8 cellular contexts compared by ENCODE assay signal in genomic region chrX:319579-320125, GRCh38. TPM values are rescaled to one million over a fixed set of nuclear protein-coding genes. Genes with fewer than 3 reads are reported as not detected.
DNase-seq lines count a peak whose midpoint lies in the region; ATAC-seq, FAIRE-seq and TF ChIP-seq lines count a peak whose summit lies in the region.

No MANE protein-coding gene starts in this region.

- H3K4me2 ChIP-seq in parathyroid adenoma (ENCODE audit: low read length), result peak overlapping the region; percentile 93

- no peak for ATAC-seq in GM21360 (IDR thresholded peaks at IDR 0.05; ENCODE audit: unreplicated experiment)

- H2AFZ ChIP-seq in parathyroid adenoma, result peak overlapping the region; percentile 92

- H3K27ac ChIP-seq in parathyroid adenoma, result no peak overlapping the region

- CTCF ChIA-PET in Caco-2 (lab: Charles Lee), result no interaction called here

- no peak overlapping the region for H3K27ac Mint-ChIP-seq in Caco-2 (ENCODE audit: unreplicated experiment)
- H3K27ac Mint-ChIP-seq in T-helper 2 cell treated with Interferon-gamma antibody and Interleukin-4, amounts not matched to agents 5 μg/mL and 100 μg/mL, for 36 hours, result peak overlapping the region; percentile 62

- BruUV-seq in Caco-2 (replicated peaks; lab: Mats Ljungman, UMichigan), result no TSS peak

- H3K4me1 ChIP-seq in Caco-2 (no peaks in the 10 kb centered on the region), parathyroid adenoma (no peaks in the 10 kb centered on the region)

- H3K9ac ChIP-seq in parathyroid adenoma, result peak overlapping the region; percentile 61

- peak overlapping the region; percentile 72 for H3K4me3 Mint-ChIP-seq in Caco-2 (ENCODE audit: unreplicated experiment)
- peak overlapping the region; percentile 86 for H3K4me3 Mint-ChIP-seq in T-helper 2 cell treated with Interferon-gamma antibody and Interleukin-4, amounts not matched to agents 5 μg/mL and 100 μg/mL, for 36 hours

- H3K36me3 Mint-ChIP-seq in Caco-2 (ENCODE audit: insufficient read depth, unreplicated experiment), result peaks cover 33% of the 10 kb centered on the region
- H3K36me3 Mint-ChIP-seq in T-helper 2 cell treated with Interferon-gamma antibody and Interleukin-4, amounts not matched to agents 5 μg/mL and 100 μg/mL, for 36 hours (ENCODE audit: low read depth), result peaks cover 10% of the 10 kb centered on the region

- H3K4me3 ChIP-seq in Caco-2 (ENCODE audit: low read depth, low read length), result peak overlapping the region; percentile 90
- H3K4me3 ChIP-seq in fibroblast of the aortic adventitia (ENCODE audit: low read depth, low read length), result peak overlapping the region; percentile 92
- peak overlapping the region; percentile 94 for H3K4me3 ChIP-seq in parathyroid adenoma (ENCODE audit: low read depth, low read length)

- no peaks in the 10 kb centered on the region for H3K9me3 Mint-ChIP-seq in Caco-2 (ENCODE audit: unreplicated experiment)
- no peaks in the 10 kb centered on the region for H3K9me3 Mint-ChIP-seq in T-helper 2 cell treated with Interferon-gamma antibody and Interleukin-4, amounts not matched to agents 5 μg/mL and 100 μg/mL, for 36 hours

- TF ChIP-seq CTCF in Caco-2 (IDR thresholded peaks at IDR 0.05; ENCODE audit: insufficient read depth in 1 of 2, low read depth in 1 of 2, low read length in 1 of 2, severe bottlenecking in 1 of 2, unreplicated experiment in 1 of 2) (no peak), fibroblast of the aortic adventitia (IDR thresholded peaks at IDR 0.05; ENCODE audit: insufficient read depth, low read length) (no peak), parathyroid adenoma (IDR thresholded peaks at IDR 0.05) (no peak)

- H3K36me3 ChIP-seq in Caco-2 (ENCODE audit: control insufficient read depth, insufficient read depth, low read length) (peaks cover 7% of the 10 kb centered on the region), parathyroid adenoma (ENCODE audit: control insufficient read depth, insufficient read depth, low read length) (no peaks in the 10 kb centered on the region)

- no peaks in the 10 kb centered on the region for H3K27me3 Mint-ChIP-seq in Caco-2 (ENCODE audit: insufficient read depth, unreplicated experiment)
- H3K27me3 Mint-ChIP-seq in T-helper 2 cell treated with Interferon-gamma antibody and Interleukin-4, amounts not matched to agents 5 μg/mL and 100 μg/mL, for 36 hours (ENCODE audit: low read depth), result peaks cover 6% of the 10 kb centered on the region

- FAIRE-seq in urothelium cell line (lab: Jason Lieb, UNC), result no peak

- H3K4me1 Mint-ChIP-seq in Caco-2 (ENCODE audit: low read depth, unreplicated experiment), result peaks cover 7% of the 10 kb centered on the region
- H3K4me1 Mint-ChIP-seq in T-helper 2 cell treated with Interferon-gamma antibody and Interleukin-4, amounts not matched to agents 5 μg/mL and 100 μg/mL, for 36 hours (ENCODE audit: low read depth), result peaks cover 18% of the 10 kb centered on the region

- H3K27me3 ChIP-seq in Caco-2 (replicated peaks; ENCODE audit: control insufficient read depth, insufficient read depth, low read length) (no peaks in the 10 kb centered on the region), parathyroid adenoma (ENCODE audit: control insufficient read depth, insufficient read depth, low read length) (no peaks in the 10 kb centered on the region)

- intact Hi-C loops in Caco-2 (cut with micrococcal nuclease; ENCODE audit: unreplicated experiment), result loop anchor here (2.0 to 5.0 kb wide), 4 partner anchors 43 to 1273 kb away; partner anchors contain the start of genes AKAP17A, ASMTL and PPP2R3B

- POLR2A ChIA-PET in Caco-2 (lab: Charles Lee), result no interaction called here

- no peaks in the 10 kb centered on the region for H3K79me2 ChIP-seq in parathyroid adenoma

- DNase-seq in Caco-2 (no peak), fibroblast of the aortic adventitia (ENCODE audit: low read depth) (no peak), urothelium cell line (ENCODE audit: low spot score) (no peak), NAMALWA (ENCODE audit: low spot score) (no peak)
- DNase-seq in T-helper 2 cell treated with Interferon-gamma antibody and Interleukin-4, amounts not matched to agents 5 μg/mL and 100 μg/mL, for 36 hours (ENCODE audit: low spot score), result no peak
- no peak for DNase-seq in central memory CD4-positive, alpha-beta T cell

- no peaks in the 10 kb centered on the region for H3K9me3 ChIP-seq in Caco-2
- no peaks in the 10 kb centered on the region for H3K9me3 ChIP-seq in parathyroid adenoma (ENCODE audit: control insufficient read depth, low read length)

RNA-seq across cellular contexts. Expression of gene GTPBP6, which starts 1.1 kb away (rescaled TPM):
- total RNA-seq in Caco-2 (2022) (72.4 and 75.0 TPM in 2 replicates), fibroblast of the aortic adventitia (ENCODE audit: low replicate concordance) (20.3 and 28.8 TPM in 2 replicates)

RNA-seq across cellular contexts. Expression of gene PLCXD1, which starts 38.5 kb away (rescaled TPM):
- total RNA-seq in Caco-2 (2022) (53.9 and 59.6 TPM in 2 replicates), fibroblast of the aortic adventitia (ENCODE audit: low replicate concordance) (7.8 and 9.5 TPM in 2 replicates)
